8 cellular contexts compared by ENCODE assay signal in the genomic region with DNA sequence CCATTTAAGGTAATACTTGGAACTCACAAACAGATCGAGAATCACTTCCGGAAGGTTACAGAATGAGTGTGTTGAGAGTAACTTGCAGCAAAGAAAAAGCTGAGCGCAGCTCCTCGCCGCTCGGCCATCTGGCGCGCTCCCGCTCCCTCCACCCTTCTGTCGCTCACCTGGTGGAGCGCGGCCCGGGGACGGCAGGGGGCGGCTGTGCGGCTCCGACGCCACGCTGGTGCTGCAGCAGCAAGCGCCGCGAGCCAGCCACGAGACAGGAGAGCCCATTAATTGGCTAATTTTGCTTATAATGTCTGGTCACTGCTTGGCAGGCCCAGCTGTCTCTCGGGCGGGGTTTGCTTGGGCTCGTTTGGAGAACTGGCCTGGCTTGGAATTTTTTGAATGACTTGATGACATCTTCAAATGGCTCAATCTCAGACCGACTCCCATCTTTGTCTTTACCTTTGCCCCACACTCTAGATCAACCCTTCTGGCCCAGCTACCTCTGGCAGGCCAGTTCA.
DNase-seq lines count a peak whose midpoint lies in the region; ATAC-seq and TF ChIP-seq lines count a peak whose summit lies in the region.

No MANE protein-coding gene starts in this region.

- H3K36me3 ChIP-seq in GM06990 (ENCODE audit: control insufficient read depth, insufficient read depth, low read length) (no peaks in the 10 kb centered on the region), HEK293 (ENCODE audit: control insufficient read depth in 2 of 2, insufficient read depth in 1 of 2, low read length in 2 of 2) (no peaks in the 10 kb centered on the region), OCI-LY3 (replicated peaks; ENCODE audit: low read depth, low read length) (no peaks in the 10 kb centered on the region), parathyroid adenoma (ENCODE audit: control insufficient read depth, insufficient read depth, low read length) (no peaks in the 10 kb centered on the region)

- H3K4me2 ChIP-seq in OCI-LY3 (ENCODE audit: low read length) (peak overlapping the region; percentile 61), parathyroid adenoma (ENCODE audit: low read length) (peak overlapping the region; percentile 59)

- CTCF ChIA-PET in HEK293 (lab: Yijun Ruan, JAX): interaction anchor here (0.5 to 4.4 kb wide), 17 partner anchors 8 to 1698 kb away, joined by 3 to 22 read pairs (median 4); no protein-coding TSS in a partner anchor

- H3K9me3 ChIP-seq in HEK293 (ENCODE audit: control insufficient read depth, insufficient read depth, low read depth, low read length) (no peaks in the 10 kb centered on the region), OCI-LY3 (ENCODE audit: insufficient read depth, low read length) (no peaks in the 10 kb centered on the region), parathyroid adenoma (ENCODE audit: control insufficient read depth, low read length) (no peaks in the 10 kb centered on the region)

- H3K27me3 ChIP-seq in GM06990 (replicated peaks; ENCODE audit: control insufficient read depth, insufficient read depth, low read length): no peaks in the 10 kb centered on the region; the same call in 1 of the 2 replicates
- 0 out of 2 replicates have a peak, but pooled peaks cover 6% of the 10 kb centered on the region for H3K27me3 ChIP-seq in OCI-LY3 (ENCODE audit: low read depth, low read length)
- no peaks in the 10 kb centered on the region for H3K27me3 ChIP-seq in parathyroid adenoma (ENCODE audit: control insufficient read depth, insufficient read depth, low read length)

- TF ChIP-seq CTCF in GM06990 (IDR thresholded peaks at IDR 0.05; ENCODE audit: insufficient read depth, low read length, poor library complexity, severe bottlenecking): no peak
- TF ChIP-seq CTCF in HEK293 (tag by site-specific recombination; IDR thresholded peaks at IDR 0.05): peak; percentile 58; the same call in 1 of the 2 replicates
- no peak; the same call in 1 of the 2 replicates for TF ChIP-seq CTCF in OCI-LY3 (IDR thresholded peaks at IDR 0.05; ENCODE audit: low read depth, low read length)
- TF ChIP-seq CTCF in epithelial cell of esophagus (IDR thresholded peaks at IDR 0.05; ENCODE audit: insufficient read depth, low read depth, low read length, missing control alignments): no peak
- TF ChIP-seq CTCF in parathyroid adenoma (IDR thresholded peaks at IDR 0.05): peak; percentile 27

- H3K4me1 ChIP-seq in HEK293 (ENCODE audit: control insufficient read depth, insufficient read depth, low read length) (no peaks in the 10 kb centered on the region), OCI-LY3 (ENCODE audit: low read length) (peaks cover 7% of the 10 kb centered on the region; the same call in 1 of the 2 replicates), parathyroid adenoma (no peaks in the 10 kb centered on the region)

- H3K27ac ChIP-seq in HEK293 (ENCODE audit: extremely low read depth, low read depth, low read length): no peak overlapping the region
- H3K27ac ChIP-seq in OCI-LY3 (ENCODE audit: low read length): no peak overlapping the region
- H3K27ac ChIP-seq in parathyroid adenoma: no peak overlapping the region

- POLR2A ChIA-PET in HEK293 (lab: Yijun Ruan, JAX): interaction anchor here (0.7 kb wide), 1 partner anchor 1940 kb away, joined by 3 read pairs; no protein-coding TSS in a partner anchor

- H3K79me2 ChIP-seq in OCI-LY3 (ENCODE audit: low read length): no peaks in the 10 kb centered on the region
- H3K79me2 ChIP-seq in parathyroid adenoma: no peaks in the 10 kb centered on the region

- ATAC-seq in HG02610 (IDR thresholded peaks at IDR 0.05; ENCODE audit: unreplicated experiment): no peak

- no peaks in the 10 kb centered on the region for H4K20me1 ChIP-seq in OCI-LY3 (ENCODE audit: insufficient read depth, low read length)

- peak; percentile 30 for DNase-seq in GM06990 (ENCODE audit: extremely low read depth, insufficient read length)
- peak; percentile 66 for DNase-seq in epithelial cell of esophagus (ENCODE audit: low read depth)
- no peak for DNase-seq in NCI-H2196 (lab: John Stamatoyannopoulos, UW; ENCODE audit: unreplicated experiment)
- DNase-seq in OCI-M1 (lab: John Stamatoyannopoulos, UW): no peak

- H2AFZ ChIP-seq in OCI-LY3 (ENCODE audit: low read depth, low read length) (peak overlapping the region; percentile 40; the same call in 1 of the 2 replicates), parathyroid adenoma (peak overlapping the region; percentile 42)

- H3K4me3 ChIP-seq in GM06990 (replicated peaks; ENCODE audit: low read depth, low read length) (no peak overlapping the region), HEK293 (ENCODE audit: low read depth, low read length) (peak overlapping the region; percentile 20), OCI-LY3 (ENCODE audit: low read length) (peak overlapping the region; percentile 56), epithelial cell of esophagus (ENCODE audit: low read length) (no peak overlapping the region), parathyroid adenoma (ENCODE audit: low read depth, low read length) (peak overlapping the region; percentile 12)

- H3K9ac ChIP-seq in OCI-LY3 (ENCODE audit: low read length) (no peak overlapping the region), parathyroid adenoma (no peak overlapping the region)

TF ChIP-seq in HEK293, 187 proteins besides CTCF, POLR2A, EP300 and RAD21:
- TF ChIP-seq SP2 (tag by site-specific recombination; IDR thresholded peaks at IDR 0.05) (no peak), ZBTB26 (tag by site-specific recombination; optimal IDR thresholded peaks at IDR 0.05) (peak; percentile 62), ZBTB17 (tag by site-specific recombination; IDR thresholded peaks at IDR 0.05) (peak; percentile 94), GLIS1 (tag by site-specific recombination; IDR thresholded peaks at IDR 0.05) (peak; percentile 15; the same call in 1 of the 2 replicates), ZNF362 (tag by site-specific recombination; IDR thresholded peaks at IDR 0.05) (peak; percentile 4; the same call in 1 of the 2 replicates), MYNN (tag by site-specific recombination; IDR thresholded peaks at IDR 0.05; ENCODE audit: borderline replicate concordance) (no peak), YY2 (tag by site-specific recombination; IDR thresholded peaks at IDR 0.05) (no peak), ZNF214 (tag by site-specific recombination; IDR thresholded peaks at IDR 0.05; ENCODE audit: borderline replicate concordance) (no peak), ZNF394 (tag by site-specific recombination; IDR thresholded peaks at IDR 0.05; ENCODE audit: borderline replicate concordance) (peak; percentile 66; the same call in 1 of the 2 replicates), ZIC2 (tag by site-specific recombination; IDR thresholded peaks at IDR 0.05) (peak; percentile 59; the same call in 1 of the 2 replicates), HIC1 (tag by site-specific recombination; IDR thresholded peaks at IDR 0.05) (no peak), ZNF660 (tag by site-specific recombination; IDR thresholded peaks at IDR 0.05) (no peak), ZNF610 (tag by site-specific recombination; IDR thresholded peaks at IDR 0.05; ENCODE audit: borderline replicate concordance) (peak; percentile 65; the same call in 1 of the 2 replicates), ZNF335 (tag by site-specific recombination; conservative IDR thresholded peaks at IDR 0.05) (0 out of 2 replicates have a peak, but pooled peaks have one; percentile 16)

Comparison
In these comparisons a context has a peak if more than half of its experiments do, and no peak if none do; other contexts are left out.
1. DNase-seq: peak in GM06990 (single experiment) and epithelial cell of esophagus (single experiment); none in NCI-H2196 (single experiment) and OCI-M1 (single experiment).
2. H3K4me3 ChIP-seq: peak in HEK293 (single experiment), OCI-LY3 (single experiment) and parathyroid adenoma (single experiment); none in GM06990 (single experiment) and epithelial cell of esophagus (single experiment).
3. CTCF ChIP-seq: peak in HEK293 (single experiment) and parathyroid adenoma (single experiment); none in GM06990 (single experiment), OCI-LY3 (single experiment) and epithelial cell of esophagus (single experiment).